In the genomic region with DNA sequence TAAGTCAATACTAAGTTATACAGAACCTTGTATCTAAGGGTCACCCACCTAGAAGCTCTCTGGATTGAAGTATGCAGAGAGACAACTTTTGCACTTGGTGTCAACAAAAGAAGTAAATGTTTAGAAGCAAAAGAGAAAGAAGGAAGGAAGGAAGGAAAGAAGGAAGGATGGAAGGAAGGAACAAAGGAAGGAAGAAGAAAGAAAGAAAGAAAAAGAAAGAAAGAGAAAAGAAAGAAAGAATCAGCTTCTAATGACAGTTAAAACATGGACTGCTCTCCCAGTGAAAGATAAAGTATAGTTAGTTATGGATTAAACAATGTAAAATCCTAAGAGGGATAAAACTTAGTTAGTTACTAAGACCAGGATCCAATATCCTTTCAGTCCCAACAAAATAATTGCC, we compare ENCODE assay signal across 17 cellular contexts.
DNase-seq lines count a peak whose midpoint lies in the region; ATAC-seq and TF ChIP-seq lines count a peak whose summit lies in the region.
"Had no signal": no experiment of that assay in that cellular context is flagged by ENCODE, and none has a peak within 500 bp of the region (broad histone marks: within the 10 kb centered on the region; RNA-seq: fewer than 3 reads in every experiment).

No MANE protein-coding gene starts in this region.

- CTCF ChIA-PET in HEK293 (lab: Yijun Ruan, JAX): no interaction called here

- H3K4me3 Mint-ChIP-seq in chondrocyte (ENCODE audit: unreplicated experiment): no peak overlapping the region
- no peak overlapping the region for H3K4me3 Mint-ChIP-seq in neural crest cell
- H3K4me3 Mint-ChIP-seq in stimulated activated naive CD8-positive, alpha-beta T cell treated with anti-CD3 and anti-CD28 coated beads, Interleukin-15, amount 100 ng/mL, for 72 hours: no peak overlapping the region
- H3K4me3 Mint-ChIP-seq: CD4-positive, CD25-positive, alpha-beta regulatory T cell; H9; HFFc6; IgD-negative memory B cell had no signal

- H3K36me3 Mint-ChIP-seq in chondrocyte (ENCODE audit: low read depth) (no peaks in the 10 kb centered on the region), neural crest cell (ENCODE audit: low read depth) (peaks cover 3% of the 10 kb centered on the region)
- H3K36me3 Mint-ChIP-seq: CD4-positive, CD25-positive, alpha-beta regulatory T cell; IgD-negative memory B cell had no signal

- POLR2A ChIA-PET in HEK293 (lab: Yijun Ruan, JAX): no interaction called here

- H3K4me3 ChIP-seq in HEK293 (ENCODE audit: low read depth, low read length) (no peak overlapping the region), tibial artery (no peak overlapping the region), aorta (ENCODE audit: low read length in 2 of 2) (no peak overlapping the region)
- H3K4me3 ChIP-seq: BLaER1 treated with 17β-estradiol and CSF1 and Interleukin-3, amounts not matched to agents 10 nM and 100 nM had no signal

- H3K27me3 ChIP-seq in tibial artery: no peaks in the 10 kb centered on the region
- no peaks in the 10 kb centered on the region for H3K27me3 ChIP-seq in aorta (ENCODE audit: control insufficient read depth in 1 of 2, insufficient read depth in 2 of 2, low read length in 1 of 2)
- H3K27me3 ChIP-seq: BLaER1 treated with 17β-estradiol and CSF1 and Interleukin-3, amounts not matched to agents 10 nM and 100 nM had no signal

- no peaks in the 10 kb centered on the region for H3K36me3 ChIP-seq in HEK293 (ENCODE audit: control insufficient read depth in 2 of 2, insufficient read depth in 1 of 2, low read length in 2 of 2)
- no peaks in the 10 kb centered on the region for H3K36me3 ChIP-seq in tibial artery
- H3K36me3 ChIP-seq in aorta (ENCODE audit: control insufficient read depth in 1 of 2, insufficient read depth in 2 of 2, low read length in 1 of 2): no peaks in the 10 kb centered on the region
- H3K36me3 ChIP-seq: BLaER1 treated with 17β-estradiol and CSF1 and Interleukin-3, amounts not matched to agents 10 nM and 100 nM had no signal

- no peaks in the 10 kb centered on the region for H3K9me3 ChIP-seq in HEK293 (ENCODE audit: control insufficient read depth, insufficient read depth, low read depth, low read length)
- no peaks in the 10 kb centered on the region for H3K9me3 ChIP-seq in tibial artery
- H3K9me3 ChIP-seq in aorta (ENCODE audit: control insufficient read depth, low read length): no peaks in the 10 kb centered on the region
- H3K9me3 ChIP-seq: BLaER1 treated with 17β-estradiol and CSF1 and Interleukin-3, amounts not matched to agents 10 nM and 100 nM had no signal

- intact Hi-C loops in tibial artery (cut with DNase I; ENCODE audit: low total_unique reads): no loop called here
- intact Hi-C loops in aorta (cut with DNase I): loop anchor here in 1 of 2 donors (10.0 kb wide), 1 partner anchor 92 kb away; no protein-coding TSS in a partner anchor

- DNase-seq in chondrocyte (ENCODE audit: low spot score) (no peak), neural crest cell (ENCODE audit: low read depth, low spot score) (no peak), tibial artery (no peak), aorta (no peak), COLO668 (lab: John Stamatoyannopoulos, UW; ENCODE audit: unreplicated experiment) (no peak)
- DNase-seq in stimulated activated naive CD8-positive, alpha-beta T cell treated with anti-CD3 and anti-CD28 coated beads, Interleukin-15, amount 100 ng/mL, for 72 hours: no peak
- DNase-seq: 8988T; AML-193; Calu3; CD4-positive, CD25-positive, alpha-beta regulatory T cell; DMS79; GOT3; H9; HFFc6 had no signal

- H3K27ac ChIP-seq in HEK293 (ENCODE audit: extremely low read depth, low read depth, low read length) (no peak overlapping the region), tibial artery (peak overlapping the region; percentile 56 to 78), aorta (ENCODE audit: low read depth in 1 of 2, low read length in 2 of 2) (no peak overlapping the region)
- H3K27ac ChIP-seq: BLaER1 treated with 17β-estradiol and CSF1 and Interleukin-3, amounts not matched to agents 10 nM and 100 nM had no signal

- H3K4me1 Mint-ChIP-seq in chondrocyte (ENCODE audit: low read depth) (peaks cover 41% of the 10 kb centered on the region), neural crest cell (peaks cover 62% of the 10 kb centered on the region)
- no peaks in the 10 kb centered on the region for H3K4me1 Mint-ChIP-seq in stimulated activated naive CD8-positive, alpha-beta T cell treated with anti-CD3 and anti-CD28 coated beads, Interleukin-15, amount 100 ng/mL, for 72 hours
- H3K4me1 Mint-ChIP-seq: IgD-negative memory B cell had no signal

- H3K4me1 ChIP-seq in HEK293 (ENCODE audit: control insufficient read depth, insufficient read depth, low read length) (no peaks in the 10 kb centered on the region), tibial artery (peaks cover 0 to 59% (median 20%) of the 10 kb centered on the region in 4 donors), aorta (ENCODE audit: control insufficient read depth in 1 of 2, insufficient read depth in 2 of 2, low read length in 2 of 2) (peaks cover 8% of the 10 kb centered on the region in 2 donors)

- H3K9me3 Mint-ChIP-seq in chondrocyte (ENCODE audit: low read depth): no peaks in the 10 kb centered on the region
- peaks cover 8% of the 10 kb centered on the region for H3K9me3 Mint-ChIP-seq in neural crest cell
- H3K9me3 Mint-ChIP-seq in stimulated activated naive CD8-positive, alpha-beta T cell treated with anti-CD3 and anti-CD28 coated beads, Interleukin-15, amount 100 ng/mL, for 72 hours: no peaks in the 10 kb centered on the region
- H3K9me3 Mint-ChIP-seq: H9, HFFc6 had no signal

- H3K27ac Mint-ChIP-seq in chondrocyte (ENCODE audit: unreplicated experiment) (peak overlapping the region; percentile 41), neural crest cell (ENCODE audit: unreplicated experiment) (peak overlapping the region; percentile 68)
- no peak overlapping the region for H3K27ac Mint-ChIP-seq in stimulated activated naive CD8-positive, alpha-beta T cell treated with anti-CD3 and anti-CD28 coated beads, Interleukin-15, amount 100 ng/mL, for 72 hours
- H3K27ac Mint-ChIP-seq: HFFc6, IgD-negative memory B cell had no signal

- ATAC-seq in aorta (ENCODE audit: low FRiP score): no peak
- no peak for ATAC-seq in stimulated activated naive CD8-positive, alpha-beta T cell treated with anti-CD3 and anti-CD28 coated beads, Interleukin-15, amount 100 ng/mL, for 72 hours

- H3K27me3 Mint-ChIP-seq in chondrocyte (ENCODE audit: low read depth): no peaks in the 10 kb centered on the region
- no peaks in the 10 kb centered on the region for H3K27me3 Mint-ChIP-seq in neural crest cell (ENCODE audit: low read depth)
- H3K27me3 Mint-ChIP-seq in stimulated activated naive CD8-positive, alpha-beta T cell treated with anti-CD3 and anti-CD28 coated beads, Interleukin-15, amount 100 ng/mL, for 72 hours: no peaks in the 10 kb centered on the region
- H3K27me3 Mint-ChIP-seq: IgD-negative memory B cell had no signal

- TF ChIP-seq CTCF in HEK293 (tag by site-specific recombination; IDR thresholded peaks at IDR 0.05) (no peak), chondrocyte (IDR thresholded peaks at IDR 0.05) (no peak), neural crest cell (conservative IDR thresholded peaks at IDR 0.05) (no peak), tibial artery (IDR thresholded peaks at IDR 0.05) (no peak)

TF ChIP-seq in HEK293, 187 proteins besides CTCF, POLR2A, EP300 and RAD21:
- TF ChIP-seq, protein P1, sequence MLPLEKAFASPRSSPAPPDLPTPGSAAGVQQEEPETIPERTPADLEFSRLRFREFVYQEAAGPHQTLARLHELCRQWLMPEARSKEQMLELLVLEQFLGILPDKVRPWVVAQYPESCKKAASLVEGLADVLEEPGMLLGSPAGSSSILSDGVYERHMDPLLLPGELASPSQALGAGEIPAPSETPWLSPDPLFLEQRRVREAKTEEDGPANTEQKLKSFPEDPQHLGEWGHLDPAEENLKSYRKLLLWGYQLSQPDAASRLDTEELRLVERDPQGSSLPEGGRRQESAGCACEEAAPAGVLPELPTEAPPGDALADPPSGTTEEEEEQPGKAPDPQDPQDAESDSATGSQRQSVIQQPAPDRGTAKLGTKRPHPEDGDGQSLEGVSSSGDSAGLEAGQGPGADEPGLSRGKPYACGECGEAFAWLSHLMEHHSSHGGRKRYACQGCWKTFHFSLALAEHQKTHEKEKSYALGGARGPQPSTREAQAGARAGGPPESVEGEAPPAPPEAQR (tag by site-specific recombination; IDR thresholded peaks at IDR 0.05): no peak
- TF ChIP-seq ZNF366 (tag by site-specific recombination; conservative IDR thresholded peaks at IDR 0.05): peak; percentile 70

Comparison
In these comparisons a context has a peak if more than half of its experiments do, and no peak if none do; other contexts are left out.
1. H3K27ac ChIP-seq: peak in tibial artery (2 of 2); none in HEK293 (single experiment) and aorta (0 of 2).
2. H3K27ac Mint-ChIP-seq: peak in chondrocyte (single experiment) and neural crest cell (single experiment); none in stimulated activated naive CD8-positive, alpha-beta T cell treated with anti-CD3 and anti-CD28 coated beads, Interleukin-15, amount 100 ng/mL, for 72 hours (0 of 2).